In genomic region chr3:172708905-172709775, GRCh38 we compare ENCODE assay signal across 8 cellular contexts. TPM values are rescaled to one million over a fixed set of nuclear protein-coding genes. Genes with fewer than 3 reads are reported as not detected.
DNase-seq lines count a peak whose midpoint lies in the region; ATAC-seq and TF ChIP-seq lines count a peak whose summit lies in the region.

No MANE protein-coding gene starts in this region.

- H3K4me1 Mint-ChIP-seq in progenitor cell of endocrine pancreas (ENCODE audit: low read depth): peaks cover 15% of the 10 kb centered on the region

- intact Hi-C loops in esophagus muscularis mucosa (cut with DNase I): no loop called here

- ATAC-seq in RWPE2 (ENCODE audit: low read depth) (no peak), HG03095 (IDR thresholded peaks at IDR 0.05; ENCODE audit: unreplicated experiment) (no peak), GM21717 (IDR thresholded peaks at IDR 0.05; ENCODE audit: unreplicated experiment) (no peak)

- H3K36me3 ChIP-seq in RWPE2 (ENCODE audit: low read depth) (no peaks in the 10 kb centered on the region), esophagus muscularis mucosa (no peaks in the 10 kb centered on the region)

- H3K4me3 ChIP-seq in RWPE2 (ENCODE audit: severe bottlenecking): peak overlapping the region; percentile 59
- peak overlapping the region in 3 of 4 donors; percentile 76 to 92 (median 84) for H3K4me3 ChIP-seq in esophagus muscularis mucosa

- H3K27me3 ChIP-seq in RWPE2 (ENCODE audit: insufficient read depth, poor library complexity, severe bottlenecking) (no peaks in the 10 kb centered on the region), esophagus muscularis mucosa (no peaks in the 10 kb centered on the region)

- WGBS in esophagus muscularis mucosa: 82% methylated on average over 2 of the region's 2 CpGs

- no peak overlapping the region for H3K27ac Mint-ChIP-seq in progenitor cell of endocrine pancreas

- TF ChIP-seq EP300 in esophagus muscularis mucosa (IDR thresholded peaks at IDR 0.05): no peak

- H3K9me3 ChIP-seq in RWPE2 (ENCODE audit: severe bottlenecking): no peaks in the 10 kb centered on the region
- no peaks in the 10 kb centered on the region for H3K9me3 ChIP-seq in esophagus muscularis mucosa

- H3K9me3 Mint-ChIP-seq in progenitor cell of endocrine pancreas (ENCODE audit: low read depth): no peaks in the 10 kb centered on the region

- H3K27ac ChIP-seq in RWPE2 (ENCODE audit: poor library complexity, severe bottlenecking) (peak overlapping the region; percentile 77), esophagus muscularis mucosa (replicated peaks in 1 of 4) (peak overlapping the region in 3 of 4 donors; percentile 90 to 97 (median 93))

- no peaks in the 10 kb centered on the region for H3K36me3 Mint-ChIP-seq in progenitor cell of endocrine pancreas (ENCODE audit: insufficient read depth)

- no peak for TF ChIP-seq CTCF in RWPE2 (IDR thresholded peaks at IDR 0.05; ENCODE audit: poor library complexity, severe bottlenecking)
- TF ChIP-seq CTCF in esophagus muscularis mucosa (IDR thresholded peaks at IDR 0.05): no peak
- no peak for TF ChIP-seq CTCF in progenitor cell of endocrine pancreas (IDR thresholded peaks at IDR 0.05; ENCODE audit: unreplicated experiment)

- H3K27me3 Mint-ChIP-seq in progenitor cell of endocrine pancreas: no peaks in the 10 kb centered on the region

- H3K4me1 ChIP-seq in RWPE2 (ENCODE audit: insufficient read depth, poor library complexity, severe bottlenecking) (peaks cover 26% of the 10 kb centered on the region), esophagus muscularis mucosa (peaks cover 17 to 39% (median 33%) of the 10 kb centered on the region in 4 donors)

- peak overlapping the region; percentile 94 for H3K4me3 Mint-ChIP-seq in progenitor cell of endocrine pancreas (ENCODE audit: low read depth)

- no peak for TF ChIP-seq POLR2A in esophagus muscularis mucosa (IDR thresholded peaks at IDR 0.05; ENCODE audit: low read depth)

- DNase-seq in ELF-1 (ENCODE audit: low read depth, low spot score) (peak; percentile 35), RWPE2 (ENCODE audit: low spot score) (no peak), esophagus muscularis mucosa (ENCODE audit: extremely low spot score) (no peak), progenitor cell of endocrine pancreas (ENCODE audit: low spot score, unreplicated experiment) (no peak), dedifferentiated amniotic fluid mesenchymal stem cell (ENCODE audit: extremely low spot score) (no peak), NCI-H1694 treated with DMSO at 0.1 percent for 48 hours (lab: John Stamatoyannopoulos, UW) (no peak)

RNA-seq across cellular contexts. Expression of gene NCEH1, which starts 1.7 kb away (rescaled TPM):
- 10 to 100 TPM in 1 of 4 donors, 1 to 10 TPM in 3; 3.0 to 11.6 (median 3.7) TPM for total RNA-seq in esophagus muscularis mucosa
- total RNA-seq in progenitor cell of endocrine pancreas: 2.1 and 2.5 TPM in 2 replicates

RNA-seq across cellular contexts. Expression of gene ECT2, which starts 41.4 kb away (rescaled TPM):
- 1 to 10 TPM; 7.3 to 8.7 (median 7.9) TPM for total RNA-seq in esophagus muscularis mucosa
- 38.1 and 45.4 TPM in 2 replicates for total RNA-seq in progenitor cell of endocrine pancreas
